ENCODE assay signal across 27 cellular contexts in the genomic region with DNA sequence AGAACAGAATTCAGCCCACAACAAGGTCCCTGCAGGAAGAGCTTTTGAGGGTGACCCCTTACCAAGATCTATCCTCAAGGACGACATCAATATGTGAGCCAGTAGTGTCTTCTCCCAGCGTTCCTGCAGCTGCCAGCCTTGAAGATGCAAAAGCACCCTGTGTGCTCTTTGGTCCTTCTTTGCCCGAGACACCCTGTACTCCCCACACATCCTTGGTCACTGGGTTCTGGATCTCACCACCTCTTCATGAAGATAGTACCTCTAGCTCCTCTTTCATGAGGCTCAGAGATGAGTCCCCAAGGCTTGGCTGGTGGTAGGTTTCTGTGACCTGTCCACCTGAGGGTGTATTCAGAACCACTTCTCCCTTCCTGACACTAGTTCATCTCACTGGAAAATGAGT.
"Had no signal": no experiment of that assay in that cellular context is flagged by ENCODE, and none has a peak within 500 bp of the region (broad histone marks: within the 10 kb centered on the region; RNA-seq: fewer than 3 reads in every experiment).

No MANE protein-coding gene starts in this region.

- FAIRE-seq: urothelium cell line had no signal

- H3K4me3 ChIP-seq: stomach, suprapubic skin, testis, thoracic aorta, thyroid gland, tibial artery, tibial nerve, transverse colon, upper lobe of left lung, upper lobe of right lung, uterus, vagina had no signal

- H3K4me1 ChIP-seq: suprapubic skin, testis, tibial artery, uterus, vagina had no signal

- H3K27ac ChIP-seq: stomach, suprapubic skin, testis, thoracic aorta, thyroid gland, tibial artery, tibial nerve, transverse colon, upper lobe of left lung, upper lobe of right lung, uterus, vagina had no signal

- H3K9me3 ChIP-seq: stomach, suprapubic skin, testis, thoracic aorta, thyroid gland, tibial artery, tibial nerve, transverse colon, upper lobe of left lung, upper lobe of right lung, uterus, vagina had no signal

- H3K27me3 ChIP-seq: stomach, suprapubic skin, testis, thyroid gland, tibial artery, transverse colon, upper lobe of left lung, upper lobe of right lung, uterus, vagina had no signal

- ATAC-seq: stimulated activated effector memory CD8-positive, alpha-beta T cell treated with anti-CD3 and anti-CD28 coated beads, Interleukin-12 subunit alpha, Interleukin-12 subunit beta, amount 100 ng/mL, for 72 hours; stimulated activated memory B cell treated with anti-CD40 and anti-IgM and Interleukin-4, amounts not matched to agents 10 μg/mL and 1 μg/mL and 100 μg/mL, for 72 hours; stimulated activated naive B cell treated with anti-CD40 and anti-IgM and Interleukin-4, amounts not matched to agents 10 μg/mL and 1 μg/mL and 100 μg/mL, for 72 hours; stimulated activated naive CD8-positive, alpha-beta T cell treated with anti-CD3 and anti-CD28 coated beads, Interleukin-15, amount 100 ng/mL, for 72 hours; stimulated activated naive CD8-positive, alpha-beta T cell treated with anti-CD3 and anti-CD28 coated beads, Interleukin-15, Interleukin-2, amounts not matched to agents 100 U/mL and 50 U/mL, for 24 hours; upper lobe of right lung had no signal

- H3K36me3 ChIP-seq: stomach, suprapubic skin, thoracic aorta, thyroid gland, tibial artery, tibial nerve, transverse colon, upper lobe of left lung, upper lobe of right lung, uterus, vagina had no signal

- DNase-seq: stimulated activated CD4-positive, alpha-beta T cell treated with anti-CD3 and anti-CD28 coated beads, Interleukin-2, amount 100 ng/mL, for 48 hours; stimulated activated CD4-positive, alpha-beta T cell treated with anti-CD3 and anti-CD28 coated beads, Interleukin-4, amount 100 ng/mL, for 1 hour; stimulated activated CD4-positive, alpha-beta T cell treated with anti-CD3 and anti-CD28 coated beads, Interleukin-4, amount 100 ng/mL, for 24 hours; stimulated activated CD4-positive, alpha-beta T cell treated with anti-CD3 and anti-CD28 coated beads, Interleukin-4, amount 100 ng/mL, for 4 hours; stimulated activated CD8-positive, alpha-beta memory T cell treated with anti-CD3 and anti-CD28 coated beads, Interleukin-4, amount 100 ng/mL, for 48 hours; stimulated activated naive B cell treated with anti-CD40 and anti-IgM and Interleukin-4, amounts not matched to agents 10 μg/mL and 1 μg/mL and 100 μg/mL, for 72 hours; stimulated activated naive CD4-positive, alpha-beta T cell; stimulated activated naive CD4-positive, alpha-beta T cell treated with Interleukin-2 at 50 U/mL for 16 hours; stimulated activated naive CD8-positive, alpha-beta T cell treated with anti-CD3 and anti-CD28 coated beads, Interleukin-15, amount 100 ng/mL, for 72 hours; stimulated activated naive CD8-positive, alpha-beta T cell treated with anti-CD3 and anti-CD28 coated beads, Interleukin-15, Interleukin-2, amounts not matched to agents 100 U/mL and 50 U/mL, for 24 hours; stomach; substantia nigra; testis; thyroid gland; tibial artery; transverse colon; trophoblast cell; upper lobe of left lung; upper lobe of right lung; uterus had no signal
